8 cellular contexts compared by ENCODE assay signal in genomic region chr9:75273055-75273454, GRCh38.
DNase-seq lines count a peak whose midpoint lies in the region; ATAC-seq and TF ChIP-seq lines count a peak whose summit lies in the region.
"Not testable (repeated sequence)": the region's sequence is repeated elsewhere in the genome, so short reads cannot be mapped to it uniquely, and the experiment has no call there.

No MANE protein-coding gene starts in this region.

- H3K9me3 Mint-ChIP-seq in GM23338, result peaks cover 45% of the 10 kb centered on the region
- peaks cover 75% of the 10 kb centered on the region for H3K9me3 Mint-ChIP-seq in WTC11
- H3K9me3 Mint-ChIP-seq in endodermal cell, result peaks cover 40% of the 10 kb centered on the region
- peaks cover 11% of the 10 kb centered on the region for H3K9me3 Mint-ChIP-seq in endothelial cell (ENCODE audit: unreplicated experiment)

- not testable (repeated sequence) for H3K4ac ChIP-seq in mesendoderm (ENCODE audit: low read depth, low read length)

- H3K18ac ChIP-seq in mesendoderm (ENCODE audit: low read length), result not testable (repeated sequence)

- H3K27me3 Mint-ChIP-seq in GM23338 (ENCODE audit: insufficient read depth, low read depth, poor library complexity); WTC11 (ENCODE audit: low read depth); endodermal cell (ENCODE audit: insufficient read depth); endothelial cell (ENCODE audit: unreplicated experiment): not testable (repeated sequence)

- not testable (repeated sequence) for H4K5ac ChIP-seq in mesendoderm (ENCODE audit: low read length)

- H3K4me3 ChIP-seq in GM23338; endodermal cell (ENCODE audit: low read length); mesendoderm (ENCODE audit: low read length): not testable (repeated sequence)

- H2BK120ac ChIP-seq in mesendoderm (ENCODE audit: low read depth, low read length), result not testable (repeated sequence)

- CTCF ChIA-PET in WTC11 (lab: Charles Lee), result not testable (repeated sequence)

- peaks cover 18% of the 10 kb centered on the region for H3K9me3 ChIP-seq in endodermal cell (ENCODE audit: control insufficient read depth, low read length)

- H3K27ac Mint-ChIP-seq in GM23338, WTC11, endodermal cell: not testable (repeated sequence)
- H3K27ac Mint-ChIP-seq in endothelial cell (ENCODE audit: unreplicated experiment), result peak overlapping the region; percentile 17

- not testable (repeated sequence) for H3K4me1 Mint-ChIP-seq in GM23338; WTC11; endodermal cell; endothelial cell (ENCODE audit: unreplicated experiment)

- not testable (repeated sequence) for H3K27ac ChIP-seq in GM23338 (ENCODE audit: low read depth); endodermal cell (ENCODE audit: low read depth, low read length); mesendoderm (ENCODE audit: low read depth, low read length)

- ATAC-seq in GM23338, WTC11: not testable (repeated sequence)

- H4K20me1 ChIP-seq in GM23338 (replicated peaks; ENCODE audit: insufficient read depth), result not testable (repeated sequence)

- not testable (repeated sequence) for H2AFZ ChIP-seq in GM23338

- peaks cover 16% of the 10 kb centered on the region for H3K36me3 ChIP-seq in GM23338 (ENCODE audit: insufficient read depth)
- H3K36me3 ChIP-seq in endodermal cell (ENCODE audit: control insufficient read depth, insufficient read depth, low read length); mesendoderm (ENCODE audit: control insufficient read depth, insufficient read depth, low read length): not testable (repeated sequence)

- H3K79me2 ChIP-seq in GM23338 (replicated peaks; ENCODE audit: insufficient read depth); mesendoderm (ENCODE audit: control insufficient read depth, insufficient read depth, low read length): not testable (repeated sequence)

- DNase-seq in DMS53 (lab: John Stamatoyannopoulos, UW) (peak; percentile 1), GM23338 (ENCODE audit: low spot score) (peak; percentile 17), NCI-H82 (lab: John Stamatoyannopoulos, UW) (peak; percentile 7), WTC11 (ENCODE audit: low spot score) (peak; percentile 28), dedifferentiated amniotic fluid mesenchymal stem cell (ENCODE audit: extremely low spot score) (peak; percentile 2), endodermal cell (peak; percentile 50), mesendoderm (peak; percentile 29)
- not testable (repeated sequence) for DNase-seq in endothelial cell (ENCODE audit: low spot score)

- H2AK5ac ChIP-seq in mesendoderm (ENCODE audit: low read length), result not testable (repeated sequence)

- POLR2A ChIA-PET in WTC11 (lab: Charles Lee), result not testable (repeated sequence)

- H2BK5ac ChIP-seq in mesendoderm (ENCODE audit: low read length), result not testable (repeated sequence)

- H3K36me3 Mint-ChIP-seq in GM23338 (ENCODE audit: low read depth) (peaks cover 38% of the 10 kb centered on the region), WTC11 (peaks cover 52% of the 10 kb centered on the region)
- not testable (repeated sequence) for H3K36me3 Mint-ChIP-seq in endodermal cell (ENCODE audit: low read depth); endothelial cell (ENCODE audit: low read depth, unreplicated experiment)

- 88 to 92% methylated on average over 4 to 8 of the region's 10 CpGs for WGBS in endodermal cell (ENCODE audit: insufficient coverage in 1 of 2, insufficient read length in 1 of 2), 2 experiments
- no CpG with 5 or more reads among the region's 10 CpGs for WGBS in mesendoderm (ENCODE audit: extremely low coverage, insufficient coverage, low lambda C conversion rate)

- not testable (repeated sequence) for H3K9me2 ChIP-seq in GM23338 (ENCODE audit: insufficient read depth)

- not testable (repeated sequence) for H2BK15ac ChIP-seq in mesendoderm (replicated peaks; ENCODE audit: low read depth)

- not testable (repeated sequence) for H3K79me1 ChIP-seq in mesendoderm (ENCODE audit: low read length)

- not testable (repeated sequence) for TF ChIP-seq CTCF in GM23338 (conservative IDR thresholded peaks at IDR 0.05; ENCODE audit: low read depth in 2 of 2); WTC11 (IDR thresholded peaks at IDR 0.05); endodermal cell (conservative IDR thresholded peaks at IDR 0.05); endothelial cell (IDR thresholded peaks at IDR 0.05; ENCODE audit: unreplicated experiment)

- not testable (repeated sequence) for H3K23ac ChIP-seq in mesendoderm (ENCODE audit: low read length)

- H3K4me2 ChIP-seq in GM23338; mesendoderm (ENCODE audit: low read length): not testable (repeated sequence)

- not testable (repeated sequence) for H4K8ac ChIP-seq in mesendoderm (ENCODE audit: low read depth, low read length)

- H3K27me3 ChIP-seq in GM23338 (ENCODE audit: insufficient read depth); endodermal cell (ENCODE audit: control insufficient read depth, insufficient read depth, low read length, poor library complexity, severe bottlenecking); mesendoderm (ENCODE audit: insufficient read depth, low read length, poor library complexity): not testable (repeated sequence)

- not testable (repeated sequence) for H3K4me1 ChIP-seq in GM23338 (ENCODE audit: insufficient read depth); endodermal cell (ENCODE audit: control insufficient read depth, insufficient read depth, low read length); mesendoderm (ENCODE audit: control insufficient read depth, low read depth, low read length)

- not testable (repeated sequence) for H3K9ac ChIP-seq in endodermal cell (ENCODE audit: extremely low read depth, low read length, poor library complexity, severe bottlenecking); mesendoderm (ENCODE audit: low read length)

- not testable (repeated sequence) for H3F3A ChIP-seq in GM23338 (replicated peaks; ENCODE audit: low read depth)

- H3K4me3 Mint-ChIP-seq in GM23338; WTC11; endodermal cell; endothelial cell (ENCODE audit: unreplicated experiment): not testable (repeated sequence)

- not testable (repeated sequence) for H3K56ac ChIP-seq in mesendoderm (ENCODE audit: low read length)
